ENCODE assay signal across 8 cellular contexts in genomic region chr5:6714221-6715041, GRCh38. TPM values are rescaled to one million over a fixed set of nuclear protein-coding genes. Genes with fewer than 3 reads are reported as not detected.
DNase-seq lines count a peak whose midpoint lies in the region; ATAC-seq, FAIRE-seq and TF ChIP-seq lines count a peak whose summit lies in the region.

No MANE protein-coding gene starts in this region.

- peaks cover 16% of the 10 kb centered on the region for H3K27me3 Mint-ChIP-seq in endodermal cell (ENCODE audit: insufficient read depth)
- peaks cover 0 to 8% of the 10 kb centered on the region in 2 donors for H3K27me3 Mint-ChIP-seq in natural killer cell treated with Interleukin-12 subunit alpha and Interleukin-12 subunit beta and Interleukin-15 and Interleukin-18, amount 100 ng/mL, for 72 hours

- in situ Hi-C loops in ACHN (cut with HindIII; ENCODE audit: low pct_ligation_motif_present, low pct_unique_long_range_greater_than_20kb, low sequenced_read_pairs) = no loop called here

- H3K9me3 ChIP-seq in endodermal cell (ENCODE audit: control insufficient read depth, low read length) = no peaks in the 10 kb centered on the region

- peaks cover 6% of the 10 kb centered on the region for H3K4me1 ChIP-seq in endodermal cell (ENCODE audit: control insufficient read depth, insufficient read depth, low read length)

- 1 to 4% methylated on average over 20 to 100 of the region's 100 CpGs for WGBS in endodermal cell (ENCODE audit: insufficient coverage in 1 of 2, insufficient read length in 1 of 2), 2 experiments

- no peak overlapping the region for H3K27ac ChIP-seq in endodermal cell (ENCODE audit: low read depth, low read length)

- peaks cover 14% of the 10 kb centered on the region for H3K36me3 ChIP-seq in endodermal cell (ENCODE audit: control insufficient read depth, insufficient read depth, low read length)

- TF ChIP-seq CTCF in WI38 (IDR thresholded peaks at IDR 0.05; ENCODE audit: low read depth, low read length) (no peak), endodermal cell (conservative IDR thresholded peaks at IDR 0.05) (no peak)

- peak in 1 of 2 donors; percentile 2 for ATAC-seq in natural killer cell treated with Interleukin-12 subunit alpha and Interleukin-12 subunit beta and Interleukin-15 and Interleukin-18, amount 100 ng/mL, for 72 hours
- no peak for ATAC-seq in GM18870 (IDR thresholded peaks at IDR 0.05; ENCODE audit: unreplicated experiment)

- H3K4me1 Mint-ChIP-seq in endodermal cell = peaks cover 24% of the 10 kb centered on the region
- peaks cover 52 to 56% of the 10 kb centered on the region in 2 donors for H3K4me1 Mint-ChIP-seq in natural killer cell treated with Interleukin-12 subunit alpha and Interleukin-12 subunit beta and Interleukin-15 and Interleukin-18, amount 100 ng/mL, for 72 hours (ENCODE audit: low read depth in 2 of 2)

- H3K9ac ChIP-seq in endodermal cell (ENCODE audit: extremely low read depth, low read length, poor library complexity, severe bottlenecking) = peak overlapping the region; percentile 30

- no peak overlapping the region for H3K27ac Mint-ChIP-seq in endodermal cell
- peak overlapping the region in 1 of 2 donors; percentile 61 for H3K27ac Mint-ChIP-seq in natural killer cell treated with Interleukin-12 subunit alpha and Interleukin-12 subunit beta and Interleukin-15 and Interleukin-18, amount 100 ng/mL, for 72 hours

- DNase-seq in ACHN (peak; percentile 15), H54 (ENCODE audit: insufficient read length, low spot score) (peak; percentile 66), endodermal cell (peak; percentile 60), cortex of kidney (lab: John Stamatoyannopoulos, UW) (no peak), cerebellum (ENCODE audit: low spot score) (no peak)
- DNase-seq in natural killer cell treated with Interleukin-12 subunit alpha and Interleukin-12 subunit beta and Interleukin-15 and Interleukin-18, amount 100 ng/mL, for 72 hours (ENCODE audit: low spot score) = no peak

- H3K36me3 Mint-ChIP-seq in endodermal cell (ENCODE audit: low read depth) = no peaks in the 10 kb centered on the region
- no peaks in the 10 kb centered on the region for H3K36me3 Mint-ChIP-seq in natural killer cell treated with Interleukin-12 subunit alpha and Interleukin-12 subunit beta and Interleukin-15 and Interleukin-18, amount 100 ng/mL, for 72 hours

- no peaks in the 10 kb centered on the region for H3K9me3 Mint-ChIP-seq in endodermal cell
- H3K9me3 Mint-ChIP-seq in natural killer cell treated with Interleukin-12 subunit alpha and Interleukin-12 subunit beta and Interleukin-15 and Interleukin-18, amount 100 ng/mL, for 72 hours = no peaks in the 10 kb centered on the region

- H3K4me3 Mint-ChIP-seq in endodermal cell = peak overlapping the region; percentile 65
- H3K4me3 Mint-ChIP-seq in natural killer cell treated with Interleukin-12 subunit alpha and Interleukin-12 subunit beta and Interleukin-15 and Interleukin-18, amount 100 ng/mL, for 72 hours = peak overlapping the region; percentile 93

- peak; percentile 23; the same call in 1 of the 2 replicates for TF ChIP-seq POLR2A in H54 (IDR thresholded peaks at IDR 0.05; ENCODE audit: low read depth, low read length)

- no peak for FAIRE-seq in H54 (lab: Jason Lieb, UNC)

- H3K4me3 ChIP-seq in WI38 (ENCODE audit: low read depth, low read length) (peak overlapping the region; percentile 78), endodermal cell (ENCODE audit: low read length) (peak overlapping the region; percentile 90)

- no peaks in the 10 kb centered on the region for H3K27me3 ChIP-seq in endodermal cell (ENCODE audit: control insufficient read depth, insufficient read depth, low read length, poor library complexity, severe bottlenecking)

RNA-seq across cellular contexts. Expression of gene TENT4A, which starts 1.2 kb away (rescaled TPM):
- total RNA-seq in endodermal cell (10 to 100 TPM; 25.5 to 32.7 TPM), cerebellum (34.5 TPM)
- polyA plus RNA-seq in endodermal cell (2013, experiment 1 of 2) = 28.5 TPM
- 31.3 TPM for polyA plus RNA-seq in endodermal cell (2013, experiment 2 of 2)
- 10 to 100 TPM; 37.8 to 69.9 TPM for total RNA-seq in natural killer cell treated with Interleukin-12 subunit alpha and Interleukin-12 subunit beta and Interleukin-15 and Interleukin-18, amount 100 ng/mL, for 72 hours

Comparison
In these comparisons a context has a peak if more than half of its experiments do, and no peak if none do; other contexts are left out.
1. DNase-seq: peak in ACHN (single experiment), H54 (single experiment) and endodermal cell (single experiment); none in natural killer cell treated with Interleukin-12 subunit alpha and Interleukin-12 subunit beta and Interleukin-15 and Interleukin-18, amount 100 ng/mL, for 72 hours (single experiment), cortex of kidney (single experiment) and cerebellum (single experiment).